In genomic region chr3:8617921-8618320, GRCh38 we compare ENCODE assay signal across 20 cellular contexts. TPM values are rescaled to one million over a fixed set of nuclear protein-coding genes. Genes with fewer than 3 reads are reported as not detected.
DNase-seq lines count a peak whose midpoint lies in the region; ATAC-seq and TF ChIP-seq lines count a peak whose summit lies in the region.
"Had no signal": no experiment of that assay in that cellular context is flagged by ENCODE, and none has a peak within 500 bp of the region (broad histone marks: within the 10 kb centered on the region; RNA-seq: fewer than 3 reads in every experiment).

No MANE protein-coding gene starts in this region.

- TF ChIP-seq CTCF in natural killer cell (IDR thresholded peaks at IDR 0.05) = no peak
- TF ChIP-seq CTCF in body of pancreas (IDR thresholded peaks at IDR 0.05) = no peak

- no peaks in the 10 kb centered on the region for H3K4me1 Mint-ChIP-seq in natural killer cell treated with Interleukin-12 subunit alpha and Interleukin-12 subunit beta and Interleukin-15 and Interleukin-18, amount 100 ng/mL, for 72 hours (ENCODE audit: low read depth in 2 of 2)
- H3K4me1 Mint-ChIP-seq in natural killer cell = peaks cover 0 to 3% of the 10 kb centered on the region in 2 donors

- H3K36me3 ChIP-seq in body of pancreas (replicated peaks in 1 of 2; ENCODE audit: insufficient read depth in 1 of 2, low read depth in 2 of 2) = no peaks in the 10 kb centered on the region
- H3K36me3 ChIP-seq: BLaER1 had no signal

- H3K9me3 ChIP-seq in body of pancreas = peaks cover 0 to 9% (median 0%) of the 10 kb centered on the region in 3 donors
- H3K9me3 ChIP-seq: Caco-2 had no signal

- peak; percentile 44 for DNase-seq in activated effector memory CD4-positive, alpha-beta T cell treated with anti-CD3 and anti-CD28 coated beads, Interleukin-2, amount 50 U/mL, for 16 hours
- DNase-seq in activated effector memory CD4-positive, alpha-beta T cell treated with Interleukin-2 at 50 U/mL for 16 hours = no peak
- peak; percentile 35 for DNase-seq in natural killer cell treated with Interleukin-12 subunit alpha and Interleukin-12 subunit beta and Interleukin-15 and Interleukin-18, amount 100 ng/mL, for 72 hours (ENCODE audit: low spot score)
- DNase-seq in natural killer cell (no peak), sciatic nerve (ENCODE audit: low spot score) (peak; percentile 41), HPDE6-E6E7 (ENCODE audit: extremely low spot score) (no peak), dermis blood vessel endothelial cell (no peak), body of pancreas (no peak)
- DNase-seq: Caco-2; CD4-positive, CD25-positive, alpha-beta regulatory T cell; CD8-positive, alpha-beta T cell; DMS153; DND-41; GM23248; H7; HCEC 1CT had no signal

- no peak overlapping the region for H3K4me3 Mint-ChIP-seq in natural killer cell treated with Interleukin-12 subunit alpha and Interleukin-12 subunit beta and Interleukin-15 and Interleukin-18, amount 100 ng/mL, for 72 hours
- no peak overlapping the region for H3K4me3 Mint-ChIP-seq in natural killer cell
- H3K4me3 Mint-ChIP-seq: B cell; CD4-positive, CD25-positive, alpha-beta regulatory T cell; CD8-positive, alpha-beta T cell had no signal

- H3K4me3 ChIP-seq in body of pancreas = no peak overlapping the region
- H3K4me3 ChIP-seq: BLaER1, GM23248 had no signal

- no peak overlapping the region for H3K27ac ChIP-seq in body of pancreas
- H3K27ac ChIP-seq: 22Rv1, BLaER1, C4-2B, GM23248 had no signal

- H3K27ac Mint-ChIP-seq in natural killer cell treated with Interleukin-12 subunit alpha and Interleukin-12 subunit beta and Interleukin-15 and Interleukin-18, amount 100 ng/mL, for 72 hours = no peak overlapping the region
- H3K27ac Mint-ChIP-seq in natural killer cell = no peak overlapping the region
- H3K27ac Mint-ChIP-seq: B cell; CD4-positive, CD25-positive, alpha-beta regulatory T cell; CD8-positive, alpha-beta T cell had no signal

- no peaks in the 10 kb centered on the region for H3K4me1 ChIP-seq in body of pancreas

- TF ChIP-seq POLR2A in body of pancreas (IDR thresholded peaks at IDR 0.05) = no peak

- no peaks in the 10 kb centered on the region for H3K9me3 Mint-ChIP-seq in natural killer cell treated with Interleukin-12 subunit alpha and Interleukin-12 subunit beta and Interleukin-15 and Interleukin-18, amount 100 ng/mL, for 72 hours
- no peaks in the 10 kb centered on the region for H3K9me3 Mint-ChIP-seq in natural killer cell
- H3K9me3 Mint-ChIP-seq: CD8-positive, alpha-beta T cell had no signal

- 88 to 95% methylated on average over 2 to 5 of the region's 5 CpGs for WGBS in body of pancreas, 2 donors

- intact Hi-C loops in natural killer cell (cut with micrococcal nuclease) = no loop called here
- intact Hi-C loops in sciatic nerve (cut with DNase I) = no loop called here
- intact Hi-C loops in body of pancreas (cut with DNase I) = no loop called here

- no peaks in the 10 kb centered on the region for H3K27me3 ChIP-seq in body of pancreas
- H3K27me3 ChIP-seq: BLaER1 had no signal

- H3K27me3 Mint-ChIP-seq in natural killer cell treated with Interleukin-12 subunit alpha and Interleukin-12 subunit beta and Interleukin-15 and Interleukin-18, amount 100 ng/mL, for 72 hours = peaks cover 0 to 2% of the 10 kb centered on the region in 2 donors
- H3K27me3 Mint-ChIP-seq in natural killer cell (ENCODE audit: low read depth in 2 of 2) = peaks cover 0 to 2% of the 10 kb centered on the region in 2 donors
- H3K27me3 Mint-ChIP-seq: B cell had no signal

- H3K36me3 Mint-ChIP-seq in natural killer cell treated with Interleukin-12 subunit alpha and Interleukin-12 subunit beta and Interleukin-15 and Interleukin-18, amount 100 ng/mL, for 72 hours = no peaks in the 10 kb centered on the region
- no peaks in the 10 kb centered on the region for H3K36me3 Mint-ChIP-seq in natural killer cell
- H3K36me3 Mint-ChIP-seq: CD4-positive, CD25-positive, alpha-beta regulatory T cell; CD8-positive, alpha-beta T cell had no signal

- no peak for ATAC-seq in natural killer cell treated with Interleukin-12 subunit alpha and Interleukin-12 subunit beta and Interleukin-15 and Interleukin-18, amount 100 ng/mL, for 72 hours
- ATAC-seq in natural killer cell = no peak
- ATAC-seq in sciatic nerve = no peak
- no peak for ATAC-seq in body of pancreas
- ATAC-seq: CD8-positive, alpha-beta T cell had no signal

RNA-seq across cellular contexts. Expression of gene SSUH2, which starts 26.7 kb away (rescaled TPM):
- not detected for total RNA-seq in natural killer cell treated with Interleukin-12 subunit alpha and Interleukin-12 subunit beta and Interleukin-15 and Interleukin-18, amount 100 ng/mL, for 72 hours
- not detected for total RNA-seq in natural killer cell
- 0.53 TPM for total RNA-seq in sciatic nerve
- total RNA-seq in dermis blood vessel endothelial cell = not detected in 2 replicates
- under 1 TPM; 0.26 to 0.33 TPM for total RNA-seq in body of pancreas
- total RNA-seq: B cell; CD4-positive, CD25-positive, alpha-beta regulatory T cell; CD8-positive, alpha-beta T cell had no signal

Comparison
In these comparisons a context has a peak if more than half of its experiments do, and no peak if none do; other contexts are left out.
1. DNase-seq: peak in activated effector memory CD4-positive, alpha-beta T cell treated with anti-CD3 and anti-CD28 coated beads, Interleukin-2, amount 50 U/mL, for 16 hours (single experiment), natural killer cell treated with Interleukin-12 subunit alpha and Interleukin-12 subunit beta and Interleukin-15 and Interleukin-18, amount 100 ng/mL, for 72 hours (single experiment) and sciatic nerve (single experiment); none in activated effector memory CD4-positive, alpha-beta T cell treated with Interleukin-2 at 50 U/mL for 16 hours (single experiment), natural killer cell (single experiment), HPDE6-E6E7 (single experiment), dermis blood vessel endothelial cell (single experiment) and body of pancreas (0 of 4).